ENCODE assay signal across 8 cellular contexts in the genomic region with DNA sequence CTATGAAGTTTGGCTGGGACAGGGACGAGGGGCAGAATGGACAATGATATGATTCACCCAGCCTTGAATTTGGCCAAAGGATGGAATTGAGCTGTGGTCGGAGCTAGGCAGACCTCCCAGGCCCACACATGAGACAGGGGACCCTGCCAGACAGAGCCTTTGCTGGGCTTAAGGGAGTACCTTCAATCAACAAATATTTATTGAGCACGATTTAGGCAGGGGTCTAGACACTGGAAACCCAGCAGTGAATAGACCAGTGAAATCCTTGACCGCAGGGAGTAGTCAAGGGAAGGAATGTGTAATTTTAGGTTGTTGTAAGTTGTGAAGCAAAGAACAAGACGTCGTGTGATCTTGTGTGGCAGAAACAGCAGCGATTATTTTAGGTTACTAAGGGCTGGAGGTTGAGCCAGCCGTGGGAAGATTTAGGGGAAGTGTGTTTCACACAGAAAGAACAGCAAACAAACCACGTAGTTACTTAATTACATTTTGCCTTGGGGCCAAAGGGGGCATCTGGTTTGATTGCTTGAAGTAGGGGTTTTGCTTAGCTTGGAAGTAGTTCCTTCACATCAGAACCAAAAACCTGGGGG. TPM values are rescaled to one million over a fixed set of nuclear protein-coding genes. Genes with fewer than 3 reads are reported as not detected.
A peak's percentile ranks its signal among the peaks of the same experiment; 100 is the strongest.
DNase-seq lines count a peak whose midpoint lies in the region; ATAC-seq, FAIRE-seq and TF ChIP-seq lines count a peak whose summit lies in the region.

No MANE protein-coding gene starts in this region.

- H3K9me3 ChIP-seq in A549 (no peaks in the 10 kb centered on the region), mucosa of stomach (ENCODE audit: control insufficient read depth, low read length) (no peaks in the 10 kb centered on the region), aorta (ENCODE audit: control insufficient read depth, low read length) (no peaks in the 10 kb centered on the region)

- intact Hi-C loops in aorta (cut with DNase I), result no loop called here

- TF ChIP-seq RAD21 in A549 (conservative IDR thresholded peaks at IDR 0.05 in 1 of 2, IDR thresholded peaks at IDR 0.05 in 1 of 2), result no peak

- H3K27ac ChIP-seq in A549, result no peak overlapping the region; a peak in 1 of 6 replicates
- peak overlapping the region; percentile 15 to 91 for H3K27ac ChIP-seq in aorta (ENCODE audit: low read depth in 1 of 2, low read length in 2 of 2)

- H3K4me1 ChIP-seq in A549 (peaks cover 8% of the 10 kb centered on the region), mucosa of stomach (ENCODE audit: control insufficient read depth, insufficient read depth, low read length) (peaks cover 24% of the 10 kb centered on the region), aorta (ENCODE audit: control insufficient read depth in 1 of 2, insufficient read depth in 2 of 2, low read length in 2 of 2) (peaks cover 2 to 4% of the 10 kb centered on the region in 2 donors)

- peak overlapping the region; percentile 99; the same call in 2 of the 3 replicates for H3K4me2 ChIP-seq in A549

- DNase-seq in A549 (ENCODE audit: low read depth in 1 of 2, low spot score in 1 of 2) (no peak), SKM-1 (lab: John Stamatoyannopoulos, UW; ENCODE audit: unreplicated experiment) (peak; percentile 37), cardiac fibroblast (ENCODE audit: low read depth in 2 of 2) (peak; percentile 20 to 38), aorta (no peak), SHP77 (lab: John Stamatoyannopoulos, UW) (no peak), DMS 273 treated with DMSO at 0.1 percent for 48 hours (lab: John Stamatoyannopoulos, UW) (no peak)

- POLR2A ChIA-PET in A549 (lab: Yijun Ruan, JAX), result no interaction called here

- CTCF ChIA-PET in A549 (lab: Yijun Ruan, JAX), result interaction anchor here (1.2 to 5.7 kb wide), 3 partner anchors 13 to 37 kb away, joined by 3 to 22 read pairs (median 3); no protein-coding TSS in a partner anchor

- TF ChIP-seq POLR2A in A549 (IDR thresholded peaks at IDR 0.05; ENCODE audit: low read length), result no peak

- peak overlapping the region; percentile 70 for H3K9ac ChIP-seq in mucosa of stomach (ENCODE audit: low read length)

- no peak for FAIRE-seq in A549 (lab: Jason Lieb, UNC)

- no peak for TF ChIP-seq EP300 in A549 (IDR thresholded peaks at IDR 0.05)

- H3K4me3 ChIP-seq in A549, result no peak overlapping the region
- peak overlapping the region; percentile 96 to 99 for H3K4me3 ChIP-seq in cardiac fibroblast (replicated peaks in 1 of 2; ENCODE audit: low read depth in 2 of 2, low read length in 2 of 2)
- no peak overlapping the region for H3K4me3 ChIP-seq in mucosa of stomach (ENCODE audit: low read length)
- no peak overlapping the region for H3K4me3 ChIP-seq in aorta (ENCODE audit: low read length in 2 of 2)

- ATAC-seq in A549 (peak in 1 of 2 experiments; percentile 13; a peak in 1 of 6 replicates), GM21367 (IDR thresholded peaks at IDR 0.05; ENCODE audit: unreplicated experiment) (peak; percentile 17), aorta (ENCODE audit: low FRiP score) (peak; percentile 53)

- TF ChIP-seq CTCF in A549 (IDR thresholded peaks at IDR 0.05), result no peak
- TF ChIP-seq CTCF in cardiac fibroblast (IDR thresholded peaks at IDR 0.05; ENCODE audit: low read depth, low read length), result no peak

- H3K36me3 ChIP-seq in mucosa of stomach (ENCODE audit: control insufficient read depth, insufficient read depth, low read length), result no peaks in the 10 kb centered on the region
- H3K36me3 ChIP-seq in aorta (ENCODE audit: control insufficient read depth in 1 of 2, insufficient read depth in 2 of 2, low read length in 1 of 2), result no peaks in the 10 kb centered on the region

- WGBS in A549 (ENCODE audit: missing lambda C conversion rate), result 40% methylated on average over 7 of the region's 9 CpGs
- 3 to 4% methylated on average over 9 of the region's 9 CpGs for WGBS in aorta, 2 donors

- H3K27me3 ChIP-seq in mucosa of stomach (ENCODE audit: control insufficient read depth, insufficient read depth, low read length) (no peaks in the 10 kb centered on the region), aorta (ENCODE audit: control insufficient read depth in 1 of 2, insufficient read depth in 2 of 2, low read length in 1 of 2) (no peaks in the 10 kb centered on the region)

TF ChIP-seq in A549, 52 proteins besides CTCF, POLR2A, EP300 and RAD21:
- TF ChIP-seq CHD2 (IDR thresholded peaks at IDR 0.05; ENCODE audit: low read length, partially characterized antibody) (no peak), RNF2 (IDR thresholded peaks at IDR 0.05; ENCODE audit: borderline replicate concordance, low read depth) (no peak)
TF ChIP-seq in A549: peak in this region for 0.

RNA-seq across cellular contexts. Expression of a gene that starts 16.9 kb away (rescaled TPM):
- polyA plus RNA-seq in A549 (2011; rRNA removed) (13.0 and 17.4 TPM in 2 replicates), A549 (2017; fragmentation: RNase III; extraction: RNeasy Plus Mini Kit Qiagen cat#74134 plus additional on column Dnase treatment) (44.8 to 53.1 TPM (median 45.0 TPM) in 3 replicates), aorta (10 to 100 TPM in 1 of 2 donors, under 1 TPM in 1; 0.05 to 15.0 TPM)
- polyA plus RNA-seq in A549 (2012; cell fraction: cytosol; rRNA removed), result 30.6 and 31.2 TPM in 2 replicates
- polyA plus RNA-seq in A549 (2012; cell fraction: nucleus; rRNA removed), result 8.6 and 21.0 TPM in 2 replicates
- 8.1 and 9.1 TPM in 2 replicates for polyA minus RNA-seq in A549 (2011; rRNA and poly(A)+ RNA removed)
- not detected for total RNA-seq in aorta

RNA-seq across cellular contexts. Expression of a gene that starts 21.4 kb away (rescaled TPM):
- polyA plus RNA-seq in A549 (2011; rRNA removed) (8.3 and 10.3 TPM in 2 replicates), A549 (2017; fragmentation: RNase III; extraction: RNeasy Plus Mini Kit Qiagen cat#74134 plus additional on column Dnase treatment) (6.7 to 10.1 TPM (median 8.3 TPM) in 3 replicates), aorta (100 to 1,000 TPM in 1 of 2 donors, 10 to 100 TPM in 1; 30.9 to 146 TPM)
- 4.4 and 5.8 TPM in 2 replicates for polyA plus RNA-seq in A549 (2012; cell fraction: cytosol; rRNA removed)
- 7.1 and 8.5 TPM in 2 replicates for polyA plus RNA-seq in A549 (2012; cell fraction: nucleus; rRNA removed)
- 12.6 and 16.0 TPM in 2 replicates for polyA minus RNA-seq in A549 (2011; rRNA and poly(A)+ RNA removed)
- total RNA-seq in aorta, result 100 to 1,000 TPM; 158 to 176 TPM

RNA-seq across cellular contexts. Expression of a gene that starts 35.2 kb away (rescaled TPM):
- polyA plus RNA-seq in A549 (2011; rRNA removed), result 2.6 and 3.1 TPM in 2 replicates
- 9.4 and 11.5 TPM in 2 replicates for polyA plus RNA-seq in A549 (2012; cell fraction: cytosol; rRNA removed)
- 4.8 and 8.9 TPM in 2 replicates for polyA plus RNA-seq in A549 (2012; cell fraction: nucleus; rRNA removed)
- polyA plus RNA-seq in A549 (2017; fragmentation: RNase III; extraction: RNeasy Plus Mini Kit Qiagen cat#74134 plus additional on column Dnase treatment), result 3.9 to 4.3 TPM (median 4.1 TPM) in 3 replicates
- polyA minus RNA-seq in A549 (2011; rRNA and poly(A)+ RNA removed), result 1.0 and 2.0 TPM in 2 replicates
- total RNA-seq in aorta, result 10 to 100 TPM; 11.8 to 19.2 TPM
- 10 to 100 TPM; 17.9 to 23.0 TPM for polyA plus RNA-seq in aorta

RNA-seq across cellular contexts. Expression of a gene that starts 38.2 kb away (rescaled TPM):
- 10.6 and 21.6 TPM in 2 replicates for polyA plus RNA-seq in A549 (2011; rRNA removed)
- polyA plus RNA-seq in A549 (2012; cell fraction: cytosol; rRNA removed), result 14.0 and 14.4 TPM in 2 replicates
- 42.6 and 45.9 TPM in 2 replicates for polyA plus RNA-seq in A549 (2012; cell fraction: nucleus; rRNA removed)
- 23.2 to 25.6 TPM (median 25.2 TPM) in 3 replicates for polyA plus RNA-seq in A549 (2017; fragmentation: RNase III; extraction: RNeasy Plus Mini Kit Qiagen cat#74134 plus additional on column Dnase treatment)
- 5.7 and 6.3 TPM in 2 replicates for polyA minus RNA-seq in A549 (2011; rRNA and poly(A)+ RNA removed)
- 10 to 100 TPM; 15.8 to 18.9 TPM for total RNA-seq in aorta
- polyA plus RNA-seq in aorta, result 10 to 100 TPM in 1 of 2 donors, 1 to 10 TPM in 1; 6.4 to 41.0 TPM

RNA-seq across cellular contexts. Expression of a gene that starts 50.2 kb away (rescaled TPM):
- polyA plus RNA-seq in A549 (2011; rRNA removed), result 174 and 197 TPM in 2 replicates
- polyA plus RNA-seq in A549 (2012; cell fraction: cytosol; rRNA removed), result 165 and 179 TPM in 2 replicates
- 409 and 482 TPM in 2 replicates for polyA plus RNA-seq in A549 (2012; cell fraction: nucleus; rRNA removed)
- polyA plus RNA-seq in A549 (2017; fragmentation: RNase III; extraction: RNeasy Plus Mini Kit Qiagen cat#74134 plus additional on column Dnase treatment), result 137 to 151 TPM (median 142 TPM) in 3 replicates
- 111 and 131 TPM in 2 replicates for polyA minus RNA-seq in A549 (2011; rRNA and poly(A)+ RNA removed)
- 100 to 1,000 TPM; 168 to 190 TPM for total RNA-seq in aorta
- polyA plus RNA-seq in aorta, result 100 to 1,000 TPM in 1 of 2 donors, 10 to 100 TPM in 1; 40.2 to 111 TPM

Comparison
In these comparisons a context has a peak if more than half of its experiments do, and no peak if none do; other contexts are left out.
1. DNase-seq: peak in SKM-1 (single experiment) and cardiac fibroblast (2 of 2); none in A549 (0 of 2), aorta (0 of 2), SHP77 (0 of 2) and DMS 273 treated with DMSO at 0.1 percent for 48 hours (single experiment).
2. H3K27ac ChIP-seq: peak in aorta (2 of 2); none in A549 (0 of 2).
3. H3K4me3 ChIP-seq: peak in cardiac fibroblast (2 of 2); none in A549 (single experiment), mucosa of stomach (single experiment) and aorta (0 of 2).